In genomic region chr12:107352347-107353081, GRCh38 we compare ENCODE assay signal across 1 cellular context.
TF ChIP-seq lines count a peak whose summit lies in the region.

No MANE protein-coding gene starts in this region.

TF ChIP-seq in HepG2, 621 proteins besides CTCF, POLR2A, EP300 and RAD21 (continued from another document and continues in another):
- TF ChIP-seq, protein P1, sequence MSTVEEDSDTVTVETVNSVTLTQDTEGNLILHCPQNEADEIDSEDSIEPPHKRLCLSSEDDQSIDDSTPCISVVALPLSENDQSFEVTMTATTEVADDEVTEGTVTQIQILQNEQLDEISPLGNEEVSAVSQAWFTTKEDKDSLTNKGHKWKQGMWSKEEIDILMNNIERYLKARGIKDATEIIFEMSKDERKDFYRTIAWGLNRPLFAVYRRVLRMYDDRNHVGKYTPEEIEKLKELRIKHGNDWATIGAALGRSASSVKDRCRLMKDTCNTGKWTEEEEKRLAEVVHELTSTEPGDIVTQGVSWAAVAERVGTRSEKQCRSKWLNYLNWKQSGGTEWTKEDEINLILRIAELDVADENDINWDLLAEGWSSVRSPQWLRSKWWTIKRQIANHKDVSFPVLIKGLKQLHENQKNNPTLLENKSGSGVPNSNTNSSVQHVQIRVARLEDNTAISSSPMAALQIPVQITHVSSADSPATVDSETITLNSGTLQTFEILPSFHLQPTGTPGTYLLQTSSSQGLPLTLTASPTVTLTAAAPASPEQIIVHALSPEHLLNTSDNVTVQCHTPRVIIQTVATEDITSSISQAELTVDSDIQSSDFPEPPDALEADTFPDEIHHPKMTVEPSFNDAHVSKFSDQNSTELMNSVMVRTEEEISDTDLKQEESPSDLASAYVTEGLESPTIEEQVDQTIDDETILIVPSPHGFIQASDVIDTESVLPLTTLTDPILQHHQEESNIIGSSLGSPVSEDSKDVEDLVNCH (CRISPR knock-in tag; IDR thresholded peaks at IDR 0.05), result no peak
- peak; percentile 65; the same call in 1 of the 2 replicates for TF ChIP-seq ZFP1 (CRISPR knock-in tag; IDR thresholded peaks at IDR 0.05)
- TF ChIP-seq MXI1 (IDR thresholded peaks at IDR 0.05; ENCODE audit: borderline replicate concordance, low read depth, low read length), result no peak; the same call in 2 of the 3 replicates
- no peak for TF ChIP-seq RELA (CRISPR knock-in tag; IDR thresholded peaks at IDR 0.05)
- TF ChIP-seq KLF16 (CRISPR knock-in tag; IDR thresholded peaks at IDR 0.05), result peak in 1 of 2 experiments; percentile 88; a peak in 2 of 4 replicates
- TF ChIP-seq ZFY (CRISPR knock-in tag; IDR thresholded peaks at IDR 0.05), result no peak
- TF ChIP-seq, protein P2, sequence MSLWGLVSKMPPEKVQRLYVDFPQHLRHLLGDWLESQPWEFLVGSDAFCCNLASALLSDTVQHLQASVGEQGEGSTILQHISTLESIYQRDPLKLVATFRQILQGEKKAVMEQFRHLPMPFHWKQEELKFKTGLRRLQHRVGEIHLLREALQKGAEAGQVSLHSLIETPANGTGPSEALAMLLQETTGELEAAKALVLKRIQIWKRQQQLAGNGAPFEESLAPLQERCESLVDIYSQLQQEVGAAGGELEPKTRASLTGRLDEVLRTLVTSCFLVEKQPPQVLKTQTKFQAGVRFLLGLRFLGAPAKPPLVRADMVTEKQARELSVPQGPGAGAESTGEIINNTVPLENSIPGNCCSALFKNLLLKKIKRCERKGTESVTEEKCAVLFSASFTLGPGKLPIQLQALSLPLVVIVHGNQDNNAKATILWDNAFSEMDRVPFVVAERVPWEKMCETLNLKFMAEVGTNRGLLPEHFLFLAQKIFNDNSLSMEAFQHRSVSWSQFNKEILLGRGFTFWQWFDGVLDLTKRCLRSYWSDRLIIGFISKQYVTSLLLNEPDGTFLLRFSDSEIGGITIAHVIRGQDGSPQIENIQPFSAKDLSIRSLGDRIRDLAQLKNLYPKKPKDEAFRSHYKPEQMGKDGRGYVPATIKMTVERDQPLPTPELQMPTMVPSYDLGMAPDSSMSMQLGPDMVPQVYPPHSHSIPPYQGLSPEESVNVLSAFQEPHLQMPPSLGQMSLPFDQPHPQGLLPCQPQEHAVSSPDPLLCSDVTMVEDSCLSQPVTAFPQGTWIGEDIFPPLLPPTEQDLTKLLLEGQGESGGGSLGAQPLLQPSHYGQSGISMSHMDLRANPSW (CRISPR knock-in tag; IDR thresholded peaks at IDR 0.05; ENCODE audit: borderline replicate concordance), result no peak
- TF ChIP-seq MYNN (CRISPR knock-in tag; IDR thresholded peaks at IDR 0.05; ENCODE audit: low read depth), result peak; percentile 81; the same call in 1 of the 2 replicates
- TF ChIP-seq ZNF430 (CRISPR knock-in tag; IDR thresholded peaks at IDR 0.05), result no peak
- TF ChIP-seq ZNF251 (CRISPR knock-in tag; IDR thresholded peaks at IDR 0.05), result no peak
- TF ChIP-seq, protein P3, sequence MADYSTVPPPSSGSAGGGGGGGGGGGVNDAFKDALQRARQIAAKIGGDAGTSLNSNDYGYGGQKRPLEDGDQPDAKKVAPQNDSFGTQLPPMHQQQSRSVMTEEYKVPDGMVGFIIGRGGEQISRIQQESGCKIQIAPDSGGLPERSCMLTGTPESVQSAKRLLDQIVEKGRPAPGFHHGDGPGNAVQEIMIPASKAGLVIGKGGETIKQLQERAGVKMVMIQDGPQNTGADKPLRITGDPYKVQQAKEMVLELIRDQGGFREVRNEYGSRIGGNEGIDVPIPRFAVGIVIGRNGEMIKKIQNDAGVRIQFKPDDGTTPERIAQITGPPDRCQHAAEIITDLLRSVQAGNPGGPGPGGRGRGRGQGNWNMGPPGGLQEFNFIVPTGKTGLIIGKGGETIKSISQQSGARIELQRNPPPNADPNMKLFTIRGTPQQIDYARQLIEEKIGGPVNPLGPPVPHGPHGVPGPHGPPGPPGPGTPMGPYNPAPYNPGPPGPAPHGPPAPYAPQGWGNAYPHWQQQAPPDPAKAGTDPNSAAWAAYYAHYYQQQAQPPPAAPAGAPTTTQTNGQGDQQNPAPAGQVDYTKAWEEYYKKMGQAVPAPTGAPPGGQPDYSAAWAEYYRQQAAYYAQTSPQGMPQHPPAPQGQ (CRISPR knock-in tag; IDR thresholded peaks at IDR 0.05; ENCODE audit: borderline replicate concordance), result no peak
- peak; percentile 81 for TF ChIP-seq SAP130 (CRISPR knock-in tag; IDR thresholded peaks at IDR 0.05; ENCODE audit: low read depth)
- TF ChIP-seq DMAP1 (CRISPR knock-in tag; IDR thresholded peaks at IDR 0.05), result no peak
- TF ChIP-seq TBL1XR1 (IDR thresholded peaks at IDR 0.05; ENCODE audit: borderline replicate concordance, low read length, partially characterized antibody), result peak; percentile 56
- TF ChIP-seq, protein P4, sequence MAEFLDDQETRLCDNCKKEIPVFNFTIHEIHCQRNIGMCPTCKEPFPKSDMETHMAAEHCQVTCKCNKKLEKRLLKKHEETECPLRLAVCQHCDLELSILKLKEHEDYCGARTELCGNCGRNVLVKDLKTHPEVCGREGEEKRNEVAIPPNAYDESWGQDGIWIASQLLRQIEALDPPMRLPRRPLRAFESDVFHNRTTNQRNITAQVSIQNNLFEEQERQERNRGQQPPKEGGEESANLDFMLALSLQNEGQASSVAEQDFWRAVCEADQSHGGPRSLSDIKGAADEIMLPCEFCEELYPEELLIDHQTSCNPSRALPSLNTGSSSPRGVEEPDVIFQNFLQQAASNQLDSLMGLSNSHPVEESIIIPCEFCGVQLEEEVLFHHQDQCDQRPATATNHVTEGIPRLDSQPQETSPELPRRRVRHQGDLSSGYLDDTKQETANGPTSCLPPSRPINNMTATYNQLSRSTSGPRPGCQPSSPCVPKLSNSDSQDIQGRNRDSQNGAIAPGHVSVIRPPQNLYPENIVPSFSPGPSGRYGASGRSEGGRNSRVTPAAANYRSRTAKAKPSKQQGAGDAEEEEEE (CRISPR knock-in tag; IDR thresholded peaks at IDR 0.05; ENCODE audit: borderline replicate concordance), result no peak
- TF ChIP-seq STAT5B (CRISPR knock-in tag; IDR thresholded peaks at IDR 0.05), result no peak
- TF ChIP-seq MTA3 (CRISPR knock-in tag; IDR thresholded peaks at IDR 0.05), result no peak
- no peak for TF ChIP-seq ZNF747 (CRISPR knock-in tag; IDR thresholded peaks at IDR 0.05; ENCODE audit: borderline replicate concordance)
- TF ChIP-seq HDAC1 (CRISPR knock-in tag; IDR thresholded peaks at IDR 0.05), result peak; percentile 83
- no peak for TF ChIP-seq KDM5B (CRISPR knock-in tag; IDR thresholded peaks at IDR 0.05; ENCODE audit: borderline replicate concordance)
- no peak for TF ChIP-seq ZFP41 (CRISPR knock-in tag; IDR thresholded peaks at IDR 0.05; ENCODE audit: borderline replicate concordance)
- no peak for TF ChIP-seq CHD2 (IDR thresholded peaks at IDR 0.05; ENCODE audit: low read depth, low read length)
- TF ChIP-seq, protein P5, sequence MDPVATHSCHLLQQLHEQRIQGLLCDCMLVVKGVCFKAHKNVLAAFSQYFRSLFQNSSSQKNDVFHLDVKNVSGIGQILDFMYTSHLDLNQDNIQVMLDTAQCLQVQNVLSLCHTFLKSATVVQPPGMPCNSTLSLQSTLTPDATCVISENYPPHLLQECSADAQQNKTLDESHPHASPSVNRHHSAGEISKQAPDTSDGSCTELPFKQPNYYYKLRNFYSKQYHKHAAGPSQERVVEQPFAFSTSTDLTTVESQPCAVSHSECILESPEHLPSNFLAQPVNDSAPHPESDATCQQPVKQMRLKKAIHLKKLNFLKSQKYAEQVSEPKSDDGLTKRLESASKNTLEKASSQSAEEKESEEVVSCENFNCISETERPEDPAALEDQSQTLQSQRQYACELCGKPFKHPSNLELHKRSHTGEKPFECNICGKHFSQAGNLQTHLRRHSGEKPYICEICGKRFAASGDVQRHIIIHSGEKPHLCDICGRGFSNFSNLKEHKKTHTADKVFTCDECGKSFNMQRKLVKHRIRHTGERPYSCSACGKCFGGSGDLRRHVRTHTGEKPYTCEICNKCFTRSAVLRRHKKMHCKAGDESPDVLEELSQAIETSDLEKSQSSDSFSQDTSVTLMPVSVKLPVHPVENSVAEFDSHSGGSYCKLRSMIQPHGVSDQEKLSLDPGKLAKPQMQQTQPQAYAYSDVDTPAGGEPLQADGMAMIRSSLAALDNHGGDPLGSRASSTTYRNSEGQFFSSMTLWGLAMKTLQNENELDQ (CRISPR knock-in tag; IDR thresholded peaks at IDR 0.05; ENCODE audit: borderline replicate concordance), result no peak
- TF ChIP-seq NRL (CRISPR knock-in tag; IDR thresholded peaks at IDR 0.05; ENCODE audit: borderline replicate concordance), result no peak
- TF ChIP-seq, protein P6, sequence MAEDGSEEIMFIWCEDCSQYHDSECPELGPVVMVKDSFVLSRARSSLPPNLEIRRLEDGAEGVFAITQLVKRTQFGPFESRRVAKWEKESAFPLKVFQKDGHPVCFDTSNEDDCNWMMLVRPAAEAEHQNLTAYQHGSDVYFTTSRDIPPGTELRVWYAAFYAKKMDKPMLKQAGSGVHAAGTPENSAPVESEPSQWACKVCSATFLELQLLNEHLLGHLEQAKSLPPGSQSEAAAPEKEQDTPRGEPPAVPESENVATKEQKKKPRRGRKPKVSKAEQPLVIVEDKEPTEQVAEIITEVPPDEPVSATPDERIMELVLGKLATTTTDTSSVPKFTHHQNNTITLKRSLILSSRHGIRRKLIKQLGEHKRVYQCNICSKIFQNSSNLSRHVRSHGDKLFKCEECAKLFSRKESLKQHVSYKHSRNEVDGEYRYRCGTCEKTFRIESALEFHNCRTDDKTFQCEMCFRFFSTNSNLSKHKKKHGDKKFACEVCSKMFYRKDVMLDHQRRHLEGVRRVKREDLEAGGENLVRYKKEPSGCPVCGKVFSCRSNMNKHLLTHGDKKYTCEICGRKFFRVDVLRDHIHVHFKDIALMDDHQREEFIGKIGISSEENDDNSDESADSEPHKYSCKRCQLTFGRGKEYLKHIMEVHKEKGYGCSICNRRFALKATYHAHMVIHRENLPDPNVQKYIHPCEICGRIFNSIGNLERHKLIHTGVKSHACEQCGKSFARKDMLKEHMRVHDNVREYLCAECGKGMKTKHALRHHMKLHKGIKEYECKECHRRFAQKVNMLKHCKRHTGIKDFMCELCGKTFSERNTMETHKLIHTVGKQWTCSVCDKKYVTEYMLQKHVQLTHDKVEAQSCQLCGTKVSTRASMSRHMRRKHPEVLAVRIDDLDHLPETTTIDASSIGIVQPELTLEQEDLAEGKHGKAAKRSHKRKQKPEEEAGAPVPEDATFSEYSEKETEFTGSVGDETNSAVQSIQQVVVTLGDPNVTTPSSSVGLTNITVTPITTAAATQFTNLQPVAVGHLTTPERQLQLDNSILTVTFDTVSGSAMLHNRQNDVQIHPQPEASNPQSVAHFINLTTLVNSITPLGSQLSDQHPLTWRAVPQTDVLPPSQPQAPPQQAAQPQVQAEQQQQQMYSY (CRISPR knock-in tag; IDR thresholded peaks at IDR 0.05), result no peak
- TF ChIP-seq, protein P7, sequence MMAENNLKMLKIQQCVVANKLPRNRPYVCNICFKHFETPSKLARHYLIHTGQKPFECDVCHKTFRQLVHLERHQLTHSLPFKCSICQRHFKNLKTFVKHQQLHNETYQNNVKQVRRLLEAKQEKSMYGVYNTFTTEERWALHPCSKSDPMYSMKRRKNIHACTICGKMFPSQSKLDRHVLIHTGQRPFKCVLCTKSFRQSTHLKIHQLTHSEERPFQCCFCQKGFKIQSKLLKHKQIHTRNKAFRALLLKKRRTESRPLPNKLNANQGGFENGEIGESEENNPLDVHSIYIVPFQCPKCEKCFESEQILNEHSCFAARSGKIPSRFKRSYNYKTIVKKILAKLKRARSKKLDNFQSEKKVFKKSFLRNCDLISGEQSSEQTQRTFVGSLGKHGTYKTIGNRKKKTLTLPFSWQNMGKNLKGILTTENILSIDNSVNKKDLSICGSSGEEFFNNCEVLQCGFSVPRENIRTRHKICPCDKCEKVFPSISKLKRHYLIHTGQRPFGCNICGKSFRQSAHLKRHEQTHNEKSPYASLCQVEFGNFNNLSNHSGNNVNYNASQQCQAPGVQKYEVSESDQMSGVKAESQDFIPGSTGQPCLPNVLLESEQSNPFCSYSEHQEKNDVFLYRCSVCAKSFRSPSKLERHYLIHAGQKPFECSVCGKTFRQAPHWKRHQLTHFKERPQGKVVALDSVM (CRISPR knock-in tag; IDR thresholded peaks at IDR 0.05), result no peak
- no peak for TF ChIP-seq ZNF468 (CRISPR knock-in tag; IDR thresholded peaks at IDR 0.05)
- peak; percentile 79 for TF ChIP-seq GFI1 (CRISPR knock-in tag; IDR thresholded peaks at IDR 0.05; ENCODE audit: borderline replicate concordance)
- TF ChIP-seq ZNF746 (CRISPR knock-in tag; IDR thresholded peaks at IDR 0.05), result peak; percentile 90
- no peak for TF ChIP-seq TBX3 (IDR thresholded peaks at IDR 0.05; ENCODE audit: borderline replicate concordance)
- TF ChIP-seq ATF2 (CRISPR knock-in tag; IDR thresholded peaks at IDR 0.05), result peak; percentile 48; the same call in 1 of the 2 replicates
- TF ChIP-seq KLF11 (CRISPR knock-in tag; IDR thresholded peaks at IDR 0.05), result peak; percentile 63; the same call in 1 of the 2 replicates
- TF ChIP-seq ATF1 (CRISPR knock-in tag; IDR thresholded peaks at IDR 0.05), result no peak
- TF ChIP-seq ZNF713 (CRISPR knock-in tag; IDR thresholded peaks at IDR 0.05), result no peak
- TF ChIP-seq ZNF496 (CRISPR knock-in tag; IDR thresholded peaks at IDR 0.05; ENCODE audit: insufficient replicate concordance), result no peak
- TF ChIP-seq ZNF138 (CRISPR knock-in tag; IDR thresholded peaks at IDR 0.05; ENCODE audit: low read depth), result no peak
- no peak for TF ChIP-seq NFYC (CRISPR knock-in tag; IDR thresholded peaks at IDR 0.05)
- TF ChIP-seq AKAP8 (CRISPR knock-in tag; IDR thresholded peaks at IDR 0.05), result no peak
- peak; percentile 58; the same call in 1 of the 2 replicates for TF ChIP-seq ZNF800 (CRISPR knock-in tag; IDR thresholded peaks at IDR 0.05)
- no peak for TF ChIP-seq ZNF329 (CRISPR knock-in tag; IDR thresholded peaks at IDR 0.05; ENCODE audit: low read depth)
